1 cellular context compared by ENCODE assay signal in the genomic region with DNA sequence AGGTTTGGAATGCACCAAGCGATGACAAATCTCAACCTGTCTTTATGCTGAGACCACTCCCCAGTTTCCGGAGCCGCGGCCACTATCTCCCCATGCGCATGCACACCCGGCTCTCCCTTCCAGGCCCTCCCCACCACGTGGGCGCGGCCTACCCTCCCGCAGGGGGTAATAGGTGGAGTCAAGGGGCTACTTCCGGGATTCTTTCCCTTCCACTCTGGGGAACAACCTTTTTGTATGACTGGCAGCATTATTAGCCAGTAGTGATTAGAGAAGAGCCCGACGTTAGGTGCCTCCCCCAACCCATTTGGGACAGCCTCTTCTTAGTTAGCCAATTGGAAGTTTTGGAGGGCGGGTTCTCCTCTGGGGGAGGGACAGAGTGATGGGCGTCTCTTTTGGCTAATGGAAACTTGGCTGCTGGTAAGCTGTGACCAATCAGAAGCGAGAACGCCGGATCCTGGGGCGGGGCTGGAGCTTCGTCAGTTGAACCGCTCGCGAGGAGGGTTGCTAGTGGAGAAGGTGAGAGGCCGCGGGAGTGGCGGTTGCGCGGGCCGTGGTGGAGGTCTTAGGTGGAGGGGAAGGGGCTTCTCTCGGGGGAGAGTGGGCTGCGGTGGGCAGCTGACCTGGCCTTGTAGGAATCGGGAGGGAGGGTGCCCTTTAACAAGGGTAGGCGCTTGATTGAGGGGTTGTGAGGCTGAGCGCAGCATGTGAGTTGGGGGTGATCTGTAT.
A peak's percentile ranks its signal among the peaks of the same experiment; 100 is the strongest.
TF ChIP-seq lines count a peak whose summit lies in the region.

A gene with protein sequence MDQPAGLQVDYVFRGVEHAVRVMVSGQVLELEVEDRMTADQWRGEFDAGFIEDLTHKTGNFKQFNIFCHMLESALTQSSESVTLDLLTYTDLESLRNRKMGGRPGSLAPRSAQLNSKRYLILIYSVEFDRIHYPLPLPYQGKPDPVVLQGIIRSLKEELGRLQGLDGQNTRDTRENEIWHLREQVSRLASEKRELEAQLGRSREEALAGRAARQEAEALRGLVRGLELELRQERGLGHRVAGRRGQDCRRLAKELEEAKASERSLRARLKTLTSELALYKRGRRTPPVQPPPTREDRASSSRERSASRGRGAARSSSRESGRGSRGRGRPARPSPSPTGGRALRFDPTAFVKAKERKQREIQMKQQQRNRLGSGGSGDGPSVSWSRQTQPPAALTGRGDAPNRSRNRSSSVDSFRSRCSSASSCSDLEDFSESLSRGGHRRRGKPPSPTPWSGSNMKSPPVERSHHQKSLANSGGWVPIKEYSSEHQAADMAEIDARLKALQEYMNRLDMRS (plus strand): TSS at position 479 of the 726 bp plus-strand sequence. CDS start 7,552 bp downstream, outside the sequence.

TF ChIP-seq in K562, 482 proteins besides CTCF, POLR2A, EP300 and RAD21 (continued from another document and continues in another):
- TF ChIP-seq, protein P1, sequence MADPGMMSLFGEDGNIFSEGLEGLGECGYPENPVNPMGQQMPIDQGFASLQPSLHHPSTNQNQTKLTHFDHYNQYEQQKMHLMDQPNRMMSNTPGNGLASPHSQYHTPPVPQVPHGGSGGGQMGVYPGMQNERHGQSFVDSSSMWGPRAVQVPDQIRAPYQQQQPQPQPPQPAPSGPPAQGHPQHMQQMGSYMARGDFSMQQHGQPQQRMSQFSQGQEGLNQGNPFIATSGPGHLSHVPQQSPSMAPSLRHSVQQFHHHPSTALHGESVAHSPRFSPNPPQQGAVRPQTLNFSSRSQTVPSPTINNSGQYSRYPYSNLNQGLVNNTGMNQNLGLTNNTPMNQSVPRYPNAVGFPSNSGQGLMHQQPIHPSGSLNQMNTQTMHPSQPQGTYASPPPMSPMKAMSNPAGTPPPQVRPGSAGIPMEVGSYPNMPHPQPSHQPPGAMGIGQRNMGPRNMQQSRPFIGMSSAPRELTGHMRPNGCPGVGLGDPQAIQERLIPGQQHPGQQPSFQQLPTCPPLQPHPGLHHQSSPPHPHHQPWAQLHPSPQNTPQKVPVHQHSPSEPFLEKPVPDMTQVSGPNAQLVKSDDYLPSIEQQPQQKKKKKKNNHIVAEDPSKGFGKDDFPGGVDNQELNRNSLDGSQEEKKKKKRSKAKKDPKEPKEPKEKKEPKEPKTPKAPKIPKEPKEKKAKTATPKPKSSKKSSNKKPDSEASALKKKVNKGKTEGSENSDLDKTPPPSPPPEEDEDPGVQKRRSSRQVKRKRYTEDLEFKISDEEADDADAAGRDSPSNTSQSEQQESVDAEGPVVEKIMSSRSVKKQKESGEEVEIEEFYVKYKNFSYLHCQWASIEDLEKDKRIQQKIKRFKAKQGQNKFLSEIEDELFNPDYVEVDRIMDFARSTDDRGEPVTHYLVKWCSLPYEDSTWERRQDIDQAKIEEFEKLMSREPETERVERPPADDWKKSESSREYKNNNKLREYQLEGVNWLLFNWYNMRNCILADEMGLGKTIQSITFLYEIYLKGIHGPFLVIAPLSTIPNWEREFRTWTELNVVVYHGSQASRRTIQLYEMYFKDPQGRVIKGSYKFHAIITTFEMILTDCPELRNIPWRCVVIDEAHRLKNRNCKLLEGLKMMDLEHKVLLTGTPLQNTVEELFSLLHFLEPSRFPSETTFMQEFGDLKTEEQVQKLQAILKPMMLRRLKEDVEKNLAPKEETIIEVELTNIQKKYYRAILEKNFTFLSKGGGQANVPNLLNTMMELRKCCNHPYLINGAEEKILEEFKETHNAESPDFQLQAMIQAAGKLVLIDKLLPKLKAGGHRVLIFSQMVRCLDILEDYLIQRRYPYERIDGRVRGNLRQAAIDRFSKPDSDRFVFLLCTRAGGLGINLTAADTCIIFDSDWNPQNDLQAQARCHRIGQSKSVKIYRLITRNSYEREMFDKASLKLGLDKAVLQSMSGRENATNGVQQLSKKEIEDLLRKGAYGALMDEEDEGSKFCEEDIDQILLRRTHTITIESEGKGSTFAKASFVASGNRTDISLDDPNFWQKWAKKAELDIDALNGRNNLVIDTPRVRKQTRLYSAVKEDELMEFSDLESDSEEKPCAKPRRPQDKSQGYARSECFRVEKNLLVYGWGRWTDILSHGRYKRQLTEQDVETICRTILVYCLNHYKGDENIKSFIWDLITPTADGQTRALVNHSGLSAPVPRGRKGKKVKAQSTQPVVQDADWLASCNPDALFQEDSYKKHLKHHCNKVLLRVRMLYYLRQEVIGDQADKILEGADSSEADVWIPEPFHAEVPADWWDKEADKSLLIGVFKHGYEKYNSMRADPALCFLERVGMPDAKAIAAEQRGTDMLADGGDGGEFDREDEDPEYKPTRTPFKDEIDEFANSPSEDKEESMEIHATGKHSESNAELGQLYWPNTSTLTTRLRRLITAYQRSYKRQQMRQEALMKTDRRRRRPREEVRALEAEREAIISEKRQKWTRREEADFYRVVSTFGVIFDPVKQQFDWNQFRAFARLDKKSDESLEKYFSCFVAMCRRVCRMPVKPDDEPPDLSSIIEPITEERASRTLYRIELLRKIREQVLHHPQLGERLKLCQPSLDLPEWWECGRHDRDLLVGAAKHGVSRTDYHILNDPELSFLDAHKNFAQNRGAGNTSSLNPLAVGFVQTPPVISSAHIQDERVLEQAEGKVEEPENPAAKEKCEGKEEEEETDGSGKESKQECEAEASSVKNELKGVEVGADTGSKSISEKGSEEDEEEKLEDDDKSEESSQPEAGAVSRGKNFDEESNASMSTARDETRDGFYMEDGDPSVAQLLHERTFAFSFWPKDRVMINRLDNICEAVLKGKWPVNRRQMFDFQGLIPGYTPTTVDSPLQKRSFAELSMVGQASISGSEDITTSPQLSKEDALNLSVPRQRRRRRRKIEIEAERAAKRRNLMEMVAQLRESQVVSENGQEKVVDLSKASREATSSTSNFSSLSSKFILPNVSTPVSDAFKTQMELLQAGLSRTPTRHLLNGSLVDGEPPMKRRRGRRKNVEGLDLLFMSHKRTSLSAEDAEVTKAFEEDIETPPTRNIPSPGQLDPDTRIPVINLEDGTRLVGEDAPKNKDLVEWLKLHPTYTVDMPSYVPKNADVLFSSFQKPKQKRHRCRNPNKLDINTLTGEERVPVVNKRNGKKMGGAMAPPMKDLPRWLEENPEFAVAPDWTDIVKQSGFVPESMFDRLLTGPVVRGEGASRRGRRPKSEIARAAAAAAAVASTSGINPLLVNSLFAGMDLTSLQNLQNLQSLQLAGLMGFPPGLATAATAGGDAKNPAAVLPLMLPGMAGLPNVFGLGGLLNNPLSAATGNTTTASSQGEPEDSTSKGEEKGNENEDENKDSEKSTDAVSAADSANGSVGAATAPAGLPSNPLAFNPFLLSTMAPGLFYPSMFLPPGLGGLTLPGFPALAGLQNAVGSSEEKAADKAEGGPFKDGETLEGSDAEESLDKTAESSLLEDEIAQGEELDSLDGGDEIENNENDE (IDR thresholded peaks at IDR 0.05; ENCODE audit: low read depth, low read length), result no peak
- TF ChIP-seq NBN (IDR thresholded peaks at IDR 0.05; ENCODE audit: low read depth) (no peak), ZFX (CRISPR knock-in tag; IDR thresholded peaks at IDR 0.05) (peak; percentile 46; the same call in 1 of the 2 replicates), ZNF589 (CRISPR knock-in tag; IDR thresholded peaks at IDR 0.05; ENCODE audit: low read depth) (no peak), ZNF239 (CRISPR knock-in tag; IDR thresholded peaks at IDR 0.05) (no peak), FOXA1 (IDR thresholded peaks at IDR 0.05; ENCODE audit: borderline replicate concordance) (no peak), PHF8 (IDR thresholded peaks at IDR 0.05; ENCODE audit: borderline replicate concordance, low read length) (peak; percentile 91; the same call in 1 of the 2 replicates), GABPA (tag; conservative IDR thresholded peaks at IDR 0.05; ENCODE audit: low read depth) (peak; percentile 89), ZFP36 (IDR thresholded peaks at IDR 0.05; ENCODE audit: low read depth, low read length, partially characterized antibody) (no peak), SMAD2 (IDR thresholded peaks at IDR 0.05; ENCODE audit: low read depth, low read length) (no peak), ELF4 (CRISPR knock-in tag; IDR thresholded peaks at IDR 0.05) (peak; percentile 98), HLTF (IDR thresholded peaks at IDR 0.05) (no peak), PHB2 (IDR thresholded peaks at IDR 0.05; ENCODE audit: low read depth) (no peak), NFYB (IDR thresholded peaks at IDR 0.05; ENCODE audit: extremely low read depth, insufficient read length) (peak; percentile 88), SMARCE1 (IDR thresholded peaks at IDR 0.05) (peak; percentile 44), ERF (CRISPR knock-in tag; IDR thresholded peaks at IDR 0.05) (0 out of 2 replicates have a peak, but pooled peaks have one; percentile 72), RBM14 (IDR thresholded peaks at IDR 0.05; ENCODE audit: borderline replicate concordance, insufficient read depth, low read depth, low read length) (no peak), SRSF7 (optimal IDR thresholded peaks at IDR 0.05; ENCODE audit: low read depth, low read length) (no peak), CSDE1 (IDR thresholded peaks at IDR 0.05) (no peak), HNRNPUL1 (IDR thresholded peaks at IDR 0.05; ENCODE audit: low read length) (no peak), ZNF384 (IDR thresholded peaks at IDR 0.05; ENCODE audit: low read depth, low read length) (no peak), ZNF644 (tag; IDR thresholded peaks at IDR 0.05; ENCODE audit: low read depth) (no peak), RBM15 (IDR thresholded peaks at IDR 0.05; ENCODE audit: insufficient read depth, low read length) (no peak), ZNF174 (CRISPR knock-in tag; IDR thresholded peaks at IDR 0.05) (no peak), ZNF717 (CRISPR knock-in tag; IDR thresholded peaks at IDR 0.05) (no peak), CBFA2T2 (conservative IDR thresholded peaks at IDR 0.05) (no peak), NFATC3 (IDR thresholded peaks at IDR 0.05) (no peak), MYC (IDR thresholded peaks at IDR 0.05; ENCODE audit: low read depth, low read length) (peak; percentile 98), MYC (CRISPR knock-in tag; IDR thresholded peaks at IDR 0.05; ENCODE audit: borderline replicate concordance, low read depth) (no peak), TAL1 (IDR thresholded peaks at IDR 0.05) (no peak), ZNF699 (CRISPR knock-in tag; IDR thresholded peaks at IDR 0.05; ENCODE audit: insufficient replicate concordance) (no peak), MCM5 (IDR thresholded peaks at IDR 0.05; ENCODE audit: low read depth) (no peak)
- TF ChIP-seq, protein P2, sequence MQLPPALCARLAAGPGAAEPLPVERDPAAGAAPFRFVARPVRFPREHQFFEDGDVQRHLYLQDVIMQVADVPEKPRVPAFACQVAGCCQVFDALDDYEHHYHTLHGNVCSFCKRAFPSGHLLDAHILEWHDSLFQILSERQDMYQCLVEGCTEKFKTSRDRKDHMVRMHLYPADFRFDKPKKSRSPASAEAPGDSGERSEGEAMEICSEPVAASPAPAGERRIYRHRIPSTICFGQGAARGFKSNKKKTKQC (CRISPR knock-in tag; IDR thresholded peaks at IDR 0.05), result no peak
- TF ChIP-seq, protein P3, sequence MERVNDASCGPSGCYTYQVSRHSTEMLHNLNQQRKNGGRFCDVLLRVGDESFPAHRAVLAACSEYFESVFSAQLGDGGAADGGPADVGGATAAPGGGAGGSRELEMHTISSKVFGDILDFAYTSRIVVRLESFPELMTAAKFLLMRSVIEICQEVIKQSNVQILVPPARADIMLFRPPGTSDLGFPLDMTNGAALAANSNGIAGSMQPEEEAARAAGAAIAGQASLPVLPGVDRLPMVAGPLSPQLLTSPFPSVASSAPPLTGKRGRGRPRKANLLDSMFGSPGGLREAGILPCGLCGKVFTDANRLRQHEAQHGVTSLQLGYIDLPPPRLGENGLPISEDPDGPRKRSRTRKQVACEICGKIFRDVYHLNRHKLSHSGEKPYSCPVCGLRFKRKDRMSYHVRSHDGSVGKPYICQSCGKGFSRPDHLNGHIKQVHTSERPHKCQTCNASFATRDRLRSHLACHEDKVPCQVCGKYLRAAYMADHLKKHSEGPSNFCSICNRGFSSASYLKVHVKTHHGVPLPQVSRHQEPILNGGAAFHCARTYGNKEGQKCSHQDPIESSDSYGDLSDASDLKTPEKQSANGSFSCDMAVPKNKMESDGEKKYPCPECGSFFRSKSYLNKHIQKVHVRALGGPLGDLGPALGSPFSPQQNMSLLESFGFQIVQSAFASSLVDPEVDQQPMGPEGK (CRISPR knock-in tag; IDR thresholded peaks at IDR 0.05; ENCODE audit: borderline replicate concordance), result no peak
- TF ChIP-seq, protein P4, sequence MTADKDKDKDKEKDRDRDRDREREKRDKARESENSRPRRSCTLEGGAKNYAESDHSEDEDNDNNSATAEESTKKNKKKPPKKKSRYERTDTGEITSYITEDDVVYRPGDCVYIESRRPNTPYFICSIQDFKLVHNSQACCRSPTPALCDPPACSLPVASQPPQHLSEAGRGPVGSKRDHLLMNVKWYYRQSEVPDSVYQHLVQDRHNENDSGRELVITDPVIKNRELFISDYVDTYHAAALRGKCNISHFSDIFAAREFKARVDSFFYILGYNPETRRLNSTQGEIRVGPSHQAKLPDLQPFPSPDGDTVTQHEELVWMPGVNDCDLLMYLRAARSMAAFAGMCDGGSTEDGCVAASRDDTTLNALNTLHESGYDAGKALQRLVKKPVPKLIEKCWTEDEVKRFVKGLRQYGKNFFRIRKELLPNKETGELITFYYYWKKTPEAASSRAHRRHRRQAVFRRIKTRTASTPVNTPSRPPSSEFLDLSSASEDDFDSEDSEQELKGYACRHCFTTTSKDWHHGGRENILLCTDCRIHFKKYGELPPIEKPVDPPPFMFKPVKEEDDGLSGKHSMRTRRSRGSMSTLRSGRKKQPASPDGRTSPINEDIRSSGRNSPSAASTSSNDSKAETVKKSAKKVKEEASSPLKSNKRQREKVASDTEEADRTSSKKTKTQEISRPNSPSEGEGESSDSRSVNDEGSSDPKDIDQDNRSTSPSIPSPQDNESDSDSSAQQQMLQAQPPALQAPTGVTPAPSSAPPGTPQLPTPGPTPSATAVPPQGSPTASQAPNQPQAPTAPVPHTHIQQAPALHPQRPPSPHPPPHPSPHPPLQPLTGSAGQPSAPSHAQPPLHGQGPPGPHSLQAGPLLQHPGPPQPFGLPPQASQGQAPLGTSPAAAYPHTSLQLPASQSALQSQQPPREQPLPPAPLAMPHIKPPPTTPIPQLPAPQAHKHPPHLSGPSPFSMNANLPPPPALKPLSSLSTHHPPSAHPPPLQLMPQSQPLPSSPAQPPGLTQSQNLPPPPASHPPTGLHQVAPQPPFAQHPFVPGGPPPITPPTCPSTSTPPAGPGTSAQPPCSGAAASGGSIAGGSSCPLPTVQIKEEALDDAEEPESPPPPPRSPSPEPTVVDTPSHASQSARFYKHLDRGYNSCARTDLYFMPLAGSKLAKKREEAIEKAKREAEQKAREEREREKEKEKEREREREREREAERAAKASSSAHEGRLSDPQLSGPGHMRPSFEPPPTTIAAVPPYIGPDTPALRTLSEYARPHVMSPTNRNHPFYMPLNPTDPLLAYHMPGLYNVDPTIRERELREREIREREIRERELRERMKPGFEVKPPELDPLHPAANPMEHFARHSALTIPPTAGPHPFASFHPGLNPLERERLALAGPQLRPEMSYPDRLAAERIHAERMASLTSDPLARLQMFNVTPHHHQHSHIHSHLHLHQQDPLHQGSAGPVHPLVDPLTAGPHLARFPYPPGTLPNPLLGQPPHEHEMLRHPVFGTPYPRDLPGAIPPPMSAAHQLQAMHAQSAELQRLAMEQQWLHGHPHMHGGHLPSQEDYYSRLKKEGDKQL (CRISPR knock-in tag; IDR thresholded peaks at IDR 0.05; ENCODE audit: borderline replicate concordance), result no peak
- TF ChIP-seq, protein P5, sequence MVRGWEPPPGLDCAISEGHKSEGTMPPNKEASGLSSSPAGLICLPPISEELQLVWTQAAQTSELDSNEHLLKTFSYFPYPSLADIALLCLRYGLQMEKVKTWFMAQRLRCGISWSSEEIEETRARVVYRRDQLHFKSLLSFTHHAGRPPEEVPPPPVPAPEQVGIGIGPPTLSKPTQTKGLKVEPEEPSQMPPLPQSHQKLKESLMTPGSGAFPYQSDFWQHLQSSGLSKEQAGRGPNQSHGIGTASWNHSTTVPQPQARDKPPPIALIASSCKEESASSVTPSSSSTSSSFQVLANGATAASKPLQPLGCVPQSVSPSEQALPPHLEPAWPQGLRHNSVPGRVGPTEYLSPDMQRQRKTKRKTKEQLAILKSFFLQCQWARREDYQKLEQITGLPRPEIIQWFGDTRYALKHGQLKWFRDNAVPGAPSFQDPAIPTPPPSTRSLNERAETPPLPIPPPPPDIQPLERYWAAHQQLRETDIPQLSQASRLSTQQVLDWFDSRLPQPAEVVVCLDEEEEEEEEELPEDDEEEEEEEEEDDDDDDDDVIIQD (CRISPR knock-in tag; IDR thresholded peaks at IDR 0.05), result no peak
